In genomic region chr4:74675673-74676279, GRCh38 we compare ENCODE assay signal across 8 cellular contexts.
DNase-seq lines count a peak whose midpoint lies in the region; ATAC-seq, FAIRE-seq and TF ChIP-seq lines count a peak whose summit lies in the region.

No MANE protein-coding gene starts in this region.

- no peak overlapping the region for H3K4me3 Mint-ChIP-seq in activated T-helper 17 cell treated with anti-CD3 and anti-CD28 coated beads, Interleukin-2, amount 50 U/mL, for 72 hours

- H3K4me1 ChIP-seq in hepatocyte (ENCODE audit: insufficient read depth) (no peaks in the 10 kb centered on the region), thoracic aorta (ENCODE audit: control insufficient read depth in 1 of 2, low read depth in 2 of 2) (no peaks in the 10 kb centered on the region)

- H3K27ac ChIP-seq in 22Rv1: no peak overlapping the region
- H3K27ac ChIP-seq in hepatocyte: no peak overlapping the region
- no peak overlapping the region for H3K27ac ChIP-seq in thoracic aorta

- peak; percentile 88 for TF ChIP-seq CTCF in 22Rv1 (IDR thresholded peaks at IDR 0.05)
- peak; percentile 73 for TF ChIP-seq CTCF in HFF-Myc (IDR thresholded peaks at IDR 0.05; ENCODE audit: low read depth, low read length, missing control alignments)
- peak; percentile 89 for TF ChIP-seq CTCF in hepatocyte (IDR thresholded peaks at IDR 0.05; ENCODE audit: poor library complexity)
- TF ChIP-seq CTCF in thoracic aorta (IDR thresholded peaks at IDR 0.05): peak; percentile 65

- H3K36me3 ChIP-seq in hepatocyte (replicated peaks; ENCODE audit: insufficient read depth, low read depth) (no peaks in the 10 kb centered on the region), thoracic aorta (no peaks in the 10 kb centered on the region)

- WGBS in hepatocyte (ENCODE audit: low lambda C conversion rate, missing lambda C conversion rate): 16% methylated on average over 5 of the region's 5 CpGs

- peak; percentile 28 for FAIRE-seq in G401.6 (lab: Jason Lieb, UNC)

- H3K9me3 ChIP-seq in hepatocyte (ENCODE audit: low read depth) (no peaks in the 10 kb centered on the region), thoracic aorta (no peaks in the 10 kb centered on the region)

- H3K4me1 Mint-ChIP-seq in activated T-helper 17 cell treated with anti-CD3 and anti-CD28 coated beads, Interleukin-2, amount 50 U/mL, for 72 hours: no peaks in the 10 kb centered on the region

- peaks cover 3% of the 10 kb centered on the region for H3K9me3 Mint-ChIP-seq in activated T-helper 17 cell treated with anti-CD3 and anti-CD28 coated beads, Interleukin-2, amount 50 U/mL, for 72 hours

- H3K79me2 ChIP-seq in hepatocyte: no peaks in the 10 kb centered on the region

- H3K4me3 ChIP-seq in HFF-Myc (replicated peaks; ENCODE audit: low read depth, low read length) (no peak overlapping the region), hepatocyte (no peak overlapping the region), thoracic aorta (no peak overlapping the region)

- H3K27me3 Mint-ChIP-seq in activated T-helper 17 cell treated with anti-CD3 and anti-CD28 coated beads, Interleukin-2, amount 50 U/mL, for 72 hours: peaks cover 11% of the 10 kb centered on the region

- peak; percentile 38 for ATAC-seq in activated T-helper 17 cell treated with anti-CD3 and anti-CD28 coated beads, Interleukin-2, amount 50 U/mL, for 72 hours (replicated peaks)
- ATAC-seq in thoracic aorta (ENCODE audit: insufficient number of reproducible peaks, low FRiP score, low read depth): no peak

- DNase-seq in HFF-Myc (ENCODE audit: extremely low read depth, low read depth) (peak; percentile 72), NCI-H1930 (lab: John Stamatoyannopoulos, UW) (peak; percentile 10 to 49), hepatocyte (ENCODE audit: low spot score) (peak; percentile 83), thoracic aorta (ENCODE audit: low spot score) (no peak)
- DNase-seq in activated CD8-positive, alpha-beta memory T cell treated with anti-CD3 and anti-CD28 coated beads for 24 hours: no peak

- no peaks in the 10 kb centered on the region for H3K27me3 ChIP-seq in hepatocyte
- H3K27me3 ChIP-seq in thoracic aorta (replicated peaks; ENCODE audit: insufficient read depth): no peaks in the 10 kb centered on the region

- no peak overlapping the region for H2AFZ ChIP-seq in hepatocyte

- no peaks in the 10 kb centered on the region for H3K9me2 ChIP-seq in hepatocyte (replicated peaks; ENCODE audit: insufficient read depth)

- H4K20me1 ChIP-seq in hepatocyte (ENCODE audit: insufficient read depth, poor library complexity, severe bottlenecking): no peaks in the 10 kb centered on the region

- H3K4me2 ChIP-seq in hepatocyte: no peak overlapping the region

- no peak overlapping the region for H3K27ac Mint-ChIP-seq in activated T-helper 17 cell treated with anti-CD3 and anti-CD28 coated beads, Interleukin-2, amount 50 U/mL, for 72 hours

- no peaks in the 10 kb centered on the region for H3K36me3 Mint-ChIP-seq in activated T-helper 17 cell treated with anti-CD3 and anti-CD28 coated beads, Interleukin-2, amount 50 U/mL, for 72 hours (ENCODE audit: low read depth)

Comparison
In these comparisons a context has a peak if more than half of its experiments do, and no peak if none do; other contexts are left out.
1. DNase-seq: peak in HFF-Myc (single experiment), NCI-H1930 (2 of 2) and hepatocyte (single experiment); none in thoracic aorta (single experiment) and activated CD8-positive, alpha-beta memory T cell treated with anti-CD3 and anti-CD28 coated beads for 24 hours (single experiment).
2. Peak in every context shown above with its lines, with median percentiles within 50 percentile points of each other: CTCF ChIP-seq.